ENCODE assay signal across 1 cellular context in the genomic region with DNA sequence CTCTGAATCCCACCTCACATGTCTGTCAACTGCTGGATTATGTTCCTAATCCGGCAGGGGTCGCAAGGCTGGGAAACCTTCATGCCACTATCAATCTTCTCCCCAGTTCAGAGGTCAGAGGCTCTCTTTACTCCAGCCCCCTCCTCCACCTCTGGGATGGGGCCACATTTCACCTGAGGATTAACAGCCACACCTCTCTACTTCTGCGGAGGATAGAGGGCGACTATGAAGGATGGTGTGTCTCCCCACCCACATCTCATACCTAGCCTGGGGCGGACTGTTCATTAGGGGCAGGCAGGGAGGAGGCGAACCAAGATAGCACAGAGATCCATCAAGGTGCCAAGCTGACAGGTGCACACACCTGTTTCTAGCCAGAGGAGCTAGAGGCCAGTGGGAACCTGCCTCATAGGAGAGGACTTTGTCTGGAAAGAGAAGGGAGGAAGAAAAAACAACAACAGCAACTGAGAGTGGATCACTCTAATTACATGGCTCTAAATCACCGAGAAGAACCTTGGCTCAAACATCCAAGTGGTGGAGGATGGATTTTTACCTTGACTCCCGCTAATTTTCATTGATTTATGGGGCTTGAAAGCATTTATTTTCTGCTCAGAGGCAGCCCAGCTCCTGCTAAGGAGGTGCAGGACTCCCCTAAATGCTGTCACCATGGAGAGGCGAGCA.
TF ChIP-seq lines count a peak whose summit lies in the region.

No MANE protein-coding gene starts in this region.

TF ChIP-seq in H1, 55 proteins besides CTCF, POLR2A, EP300 and RAD21:
- TF ChIP-seq GABPA (IDR thresholded peaks at IDR 0.05; ENCODE audit: borderline replicate concordance, insufficient read depth, low read length): no peak
- TF ChIP-seq KDM1A (IDR thresholded peaks at IDR 0.05; ENCODE audit: borderline replicate concordance, low read length): no peak
- no peak for TF ChIP-seq ZNF274 (IDR thresholded peaks at IDR 0.05; ENCODE audit: borderline replicate concordance, extremely low read depth, low read length)
- TF ChIP-seq RBBP5 (IDR thresholded peaks at IDR 0.05; ENCODE audit: borderline replicate concordance, low read depth, low read length): no peak
- TF ChIP-seq JUND (IDR thresholded peaks at IDR 0.05; ENCODE audit: low read length): no peak
- TF ChIP-seq SUZ12 (IDR thresholded peaks at IDR 0.05; ENCODE audit: low read length): no peak
- TF ChIP-seq CEBPB (IDR thresholded peaks at IDR 0.05; ENCODE audit: low read depth, low read length): no peak
- no peak for TF ChIP-seq ASH2L (IDR thresholded peaks at IDR 0.05; ENCODE audit: low read length)
- TF ChIP-seq SP2 (IDR thresholded peaks at IDR 0.05; ENCODE audit: low read length): no peak
- no peak for TF ChIP-seq KDM4A (IDR thresholded peaks at IDR 0.05; ENCODE audit: low read depth, low read length, severe bottlenecking)
- no peak for TF ChIP-seq JUN (IDR thresholded peaks at IDR 0.05; ENCODE audit: low read depth, low read length)
- no peak for TF ChIP-seq TAF7 (optimal IDR thresholded peaks at IDR 0.05; ENCODE audit: borderline replicate concordance, low read depth, low read length)
- no peak for TF ChIP-seq HDAC6 (IDR thresholded peaks at IDR 0.05; ENCODE audit: low read depth, low read length)
- no peak for TF ChIP-seq BRCA1 (IDR thresholded peaks at IDR 0.05; ENCODE audit: low read depth, low read length)
- TF ChIP-seq, protein P1, sequence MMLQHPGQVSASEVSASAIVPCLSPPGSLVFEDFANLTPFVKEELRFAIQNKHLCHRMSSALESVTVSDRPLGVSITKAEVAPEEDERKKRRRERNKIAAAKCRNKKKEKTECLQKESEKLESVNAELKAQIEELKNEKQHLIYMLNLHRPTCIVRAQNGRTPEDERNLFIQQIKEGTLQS (IDR thresholded peaks at IDR 0.05; ENCODE audit: insufficient read depth, low read depth, low read length): no peak
- TF ChIP-seq KDM5A (IDR thresholded peaks at IDR 0.05; ENCODE audit: low read length): no peak
- TF ChIP-seq, protein P2, sequence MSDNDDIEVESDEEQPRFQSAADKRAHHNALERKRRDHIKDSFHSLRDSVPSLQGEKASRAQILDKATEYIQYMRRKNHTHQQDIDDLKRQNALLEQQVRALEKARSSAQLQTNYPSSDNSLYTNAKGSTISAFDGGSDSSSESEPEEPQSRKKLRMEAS (IDR thresholded peaks at IDR 0.05): no peak
